In the genomic region with DNA sequence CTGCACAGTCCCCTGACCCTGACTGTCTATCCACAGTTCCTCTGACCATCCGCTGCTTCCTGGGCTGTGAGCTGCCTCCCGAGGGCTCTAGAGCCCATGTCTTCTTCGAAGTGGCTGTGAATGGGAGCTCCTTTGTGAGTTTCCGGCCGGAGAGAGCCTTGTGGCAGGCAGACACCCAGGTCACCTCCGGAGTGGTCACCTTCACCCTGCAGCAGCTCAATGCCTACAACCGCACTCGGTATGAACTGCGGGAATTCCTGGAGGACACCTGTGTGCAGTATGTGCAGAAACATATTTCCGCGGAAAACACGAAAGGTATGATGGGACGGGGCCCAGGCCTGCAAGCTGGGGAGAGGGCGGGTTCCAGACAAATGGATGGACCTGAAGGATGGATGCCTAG, we compare ENCODE assay signal across 27 cellular contexts. TPM values are rescaled to one million over a fixed set of nuclear protein-coding genes. Genes with fewer than 3 reads are reported as not detected.
"Had no signal": no experiment of that assay in that cellular context is flagged by ENCODE, and none has a peak within 500 bp of the region (broad histone marks: within the 10 kb centered on the region; RNA-seq: fewer than 3 reads in every experiment).

No MANE protein-coding gene starts in this region.

- H3K4me3 Mint-ChIP-seq: naive B cell; natural killer cell treated with Interleukin-12 subunit alpha and Interleukin-12 subunit beta and Interleukin-15 and Interleukin-18, amount 100 ng/mL, for 72 hours; neural crest cell; stimulated activated naive B cell treated with anti-CD40 and anti-IgM and Interleukin-4, amounts not matched to agents 10 μg/mL and 1 μg/mL and 100 μg/mL, for 72 hours; stimulated activated naive CD8-positive, alpha-beta T cell treated with anti-CD3 and anti-CD28 coated beads, Interleukin-15, Interleukin-2, amounts not matched to agents 100 ng/mL and 50 ng/mL, for 24 hours had no signal

- H3K27me3 ChIP-seq: esophagus squamous epithelium, heart right ventricle, tibial nerve, upper lobe of right lung, uterus had no signal

- H3K9me3 Mint-ChIP-seq: natural killer cell treated with Interleukin-12 subunit alpha and Interleukin-12 subunit beta and Interleukin-15 and Interleukin-18, amount 100 ng/mL, for 72 hours; stimulated activated naive CD8-positive, alpha-beta T cell treated with anti-CD3 and anti-CD28 coated beads, Interleukin-15, Interleukin-2, amounts not matched to agents 100 ng/mL and 50 ng/mL, for 24 hours had no signal

- H3K27ac Mint-ChIP-seq: naive B cell; natural killer cell treated with Interleukin-12 subunit alpha and Interleukin-12 subunit beta and Interleukin-15 and Interleukin-18, amount 100 ng/mL, for 72 hours; stimulated activated naive B cell treated with anti-CD40 and anti-IgM and Interleukin-4, amounts not matched to agents 10 μg/mL and 1 μg/mL and 100 μg/mL, for 72 hours; stimulated activated naive CD8-positive, alpha-beta T cell treated with anti-CD3 and anti-CD28 coated beads, Interleukin-15, Interleukin-2, amounts not matched to agents 100 ng/mL and 50 ng/mL, for 24 hours had no signal

- H3K27me3 Mint-ChIP-seq: naive B cell; natural killer cell treated with Interleukin-12 subunit alpha and Interleukin-12 subunit beta and Interleukin-15 and Interleukin-18, amount 100 ng/mL, for 72 hours; stimulated activated naive B cell treated with anti-CD40 and anti-IgM and Interleukin-4, amounts not matched to agents 10 μg/mL and 1 μg/mL and 100 μg/mL, for 72 hours; stimulated activated naive CD8-positive, alpha-beta T cell treated with anti-CD3 and anti-CD28 coated beads, Interleukin-15, Interleukin-2, amounts not matched to agents 100 ng/mL and 50 ng/mL, for 24 hours had no signal

- H3K36me3 Mint-ChIP-seq: natural killer cell treated with Interleukin-12 subunit alpha and Interleukin-12 subunit beta and Interleukin-15 and Interleukin-18, amount 100 ng/mL, for 72 hours had no signal

- H3K36me3 ChIP-seq: thoracic aorta, uterus had no signal

- H3K4me1 ChIP-seq: psoas muscle had no signal

- DNase-seq: dermis blood vessel endothelial cell; effector memory CD4-positive, alpha-beta T cell; erythroblast; esophagus squamous epithelium; foreskin melanocyte; glutamatergic neuron; heart right ventricle; hippocampal formation; left ventricle myocardium superior; lower lobe of right lung; mucosa of descending colon; naive B cell; psoas muscle; right cardiac atrium; small intestine; stimulated activated CD4-positive, alpha-beta T cell treated with anti-CD3 and anti-CD28 coated beads, Interleukin-15, amount 100 ng/mL, for 24 hours; stimulated activated CD4-positive, alpha-beta T cell treated with anti-CD3 and anti-CD28 coated beads, Interleukin-2, amount 100 ng/mL, for 48 hours; stimulated activated naive B cell treated with anti-CD40 and anti-IgM and Interleukin-4, amounts not matched to agents 10 μg/mL and 1 μg/mL and 100 μg/mL, for 72 hours; upper lobe of right lung; uterus had no signal

- H3K27ac ChIP-seq: coronary artery, esophagus squamous epithelium, heart right ventricle, lower lobe of right lung, psoas muscle, thoracic aorta, tibial nerve, upper lobe of right lung, uterus had no signal

- H3K4me3 ChIP-seq: coronary artery, esophagus squamous epithelium, heart right ventricle, lower lobe of right lung, mucosa of descending colon, psoas muscle, thoracic aorta, tibial nerve, upper lobe of right lung, uterus had no signal

- H3K9me3 ChIP-seq: esophagus squamous epithelium, heart right ventricle, lower lobe of right lung, mucosa of descending colon, psoas muscle, thoracic aorta, tibial nerve, upper lobe of right lung, uterus had no signal

RNA-seq across cellular contexts. Expression of gene PROCR, which starts 4.3 kb away (rescaled TPM):
- total RNA-seq: neural crest cell had no signal

RNA-seq across cellular contexts. Expression of gene MMP24, which starts 50.4 kb away (rescaled TPM):
- total RNA-seq: natural killer cell treated with Interleukin-12 subunit alpha and Interleukin-12 subunit beta and Interleukin-15 and Interleukin-18, amount 100 ng/mL, for 72 hours had no signal
- polyA plus RNA-seq: keratinocyte had no signal
